ENCODE assay signal across 23 cellular contexts in genomic region chr15:33846151-33846550, GRCh38.
"Had no signal": no experiment of that assay in that cellular context is flagged by ENCODE, and none has a peak within 500 bp of the region (broad histone marks: within the 10 kb centered on the region; RNA-seq: fewer than 3 reads in every experiment).

No MANE protein-coding gene starts in this region.

- ATAC-seq: activated CD8-positive, alpha-beta memory T cell treated with anti-CD3 and anti-CD28 coated beads, Interleukin-2, amount 10 ng/mL, durations not matched to agents 7 days and 5 days; activated CD8-positive, alpha-beta T cell treated with anti-CD3 and anti-CD28 coated beads, Interleukin-2, amount 10 ng/mL, durations not matched to agents 7 days and 5 days; activated naive CD4-positive, alpha-beta T cell treated with anti-CD3 and anti-CD28 coated beads, Interleukin-2, amount 50 U/mL, for 72 hours; activated T-cell treated with anti-CD3 and anti-CD28 coated beads, Interleukin-2, amount 50 U/mL, for 72 hours; left ventricle myocardium superior; naive thymus-derived CD4-positive, alpha-beta T cell; pancreas; sciatic nerve; stimulated activated effector memory CD8-positive, alpha-beta T cell treated with anti-CD3 and anti-CD28 coated beads, Interleukin-12 subunit alpha, Interleukin-12 subunit beta, amount 100 ng/mL, for 72 hours; upper lobe of right lung had no signal

- DNase-seq: activated B cell treated with CpG ODN at 0.5 μM for 24 hours; activated CD4-positive, alpha-beta T cell treated with anti-CD3 and anti-CD28 coated beads, Interleukin-2, amount 50 U/mL, for 1 hour; activated CD8-positive, alpha-beta memory T cell treated with anti-CD3 and anti-CD28 coated beads, Interleukin-2, amount 10 ng/mL, durations not matched to agents 7 days and 5 days; activated CD8-positive, alpha-beta T cell treated with anti-CD3 and anti-CD28 coated beads, Interleukin-2, amount 10 ng/mL, durations not matched to agents 7 days and 5 days; activated naive CD4-positive, alpha-beta T cell; activated T-cell treated with anti-CD3 and anti-CD28 coated beads, Interleukin-2, amount 50 U/mL, for 72 hours; central memory CD4-positive, alpha-beta T cell; endodermal cell; left ventricle myocardium superior; naive thymus-derived CD4-positive, alpha-beta T cell; nucleus accumbens; pancreas; retina; small intestine; stimulated activated CD4-positive, alpha-beta T cell treated with anti-CD3 and anti-CD28 coated beads, Interleukin-4, amount 100 ng/mL, for 24 hours; upper lobe of right lung had no signal

- H3K27ac ChIP-seq: breast epithelium, esophagus muscularis mucosa, pancreas, prostate gland, thoracic aorta, upper lobe of right lung had no signal

- H3K27me3 ChIP-seq: breast epithelium, esophagus muscularis mucosa, pancreas, upper lobe of right lung had no signal

- H3K36me3 ChIP-seq: breast epithelium, esophagus muscularis mucosa, pancreas, prostate gland, thoracic aorta, upper lobe of right lung had no signal

- H3K9me3 ChIP-seq: breast epithelium, esophagus muscularis mucosa, pancreas, prostate gland, thoracic aorta, upper lobe of right lung had no signal

- H3K4me3 ChIP-seq: breast epithelium, esophagus muscularis mucosa, pancreas, prostate gland, thoracic aorta, upper lobe of right lung had no signal

- H3K4me1 ChIP-seq: breast epithelium, esophagus muscularis mucosa, pancreas, prostate gland, upper lobe of right lung had no signal
